In genomic region chr1:165697881-165698842, GRCh38 we compare ENCODE assay signal across 8 cellular contexts. TPM values are rescaled to one million over a fixed set of nuclear protein-coding genes. Genes with fewer than 3 reads are reported as not detected.
DNase-seq lines count a peak whose midpoint lies in the region; ATAC-seq and TF ChIP-seq lines count a peak whose summit lies in the region.

ALDH9A1 (minus strand) TSS chr1:165698562; CDS start chr1:165698558, 4 bp downstream.

- no peaks in the 10 kb centered on the region for H3K27me3 Mint-ChIP-seq in activated naive CD4-positive, alpha-beta T cell treated with anti-CD3 and anti-CD28 coated beads, Interleukin-2, amount 50 U/mL, for 24 hours
- peaks cover 9% of the 10 kb centered on the region for H3K27me3 Mint-ChIP-seq in osteocyte (ENCODE audit: unreplicated experiment)

- H3K36me3 ChIP-seq in thoracic aorta, result no peaks in the 10 kb centered on the region

- TF ChIP-seq CTCF in GM12872 (IDR thresholded peaks at IDR 0.05; ENCODE audit: insufficient read depth, low read depth, low read length), result peak; percentile 44; the same call in 2 of the 3 replicates
- peak; percentile 59 for TF ChIP-seq CTCF in osteocyte (IDR thresholded peaks at IDR 0.05)
- TF ChIP-seq CTCF in thoracic aorta (IDR thresholded peaks at IDR 0.05), result no peak

- no peaks in the 10 kb centered on the region for H3K9me3 ChIP-seq in thoracic aorta

- peak within 1 kb of the TSS; percentile 94 for H3K4me3 ChIP-seq in thoracic aorta

- peaks cover 17 to 33% of the 10 kb centered on the region in 2 donors for H3K4me1 ChIP-seq in thoracic aorta (ENCODE audit: control insufficient read depth in 1 of 2, low read depth in 2 of 2)

- H3K27me3 ChIP-seq in thoracic aorta (replicated peaks; ENCODE audit: insufficient read depth), result no peaks in the 10 kb centered on the region

- peaks cover 4% of the 10 kb centered on the region for H3K36me3 Mint-ChIP-seq in activated naive CD4-positive, alpha-beta T cell treated with anti-CD3 and anti-CD28 coated beads, Interleukin-2, amount 50 U/mL, for 24 hours
- peaks cover 3% of the 10 kb centered on the region for H3K36me3 Mint-ChIP-seq in osteocyte (ENCODE audit: unreplicated experiment)

- ATAC-seq in HG02642 (IDR thresholded peaks at IDR 0.05; ENCODE audit: poor library complexity, unreplicated experiment) (peak; percentile 93), thoracic aorta (ENCODE audit: insufficient number of reproducible peaks, low FRiP score, low read depth) (peak; percentile 76)

- H3K4me3 Mint-ChIP-seq in activated naive CD4-positive, alpha-beta T cell treated with anti-CD3 and anti-CD28 coated beads, Interleukin-2, amount 50 U/mL, for 24 hours, result peak within 1 kb of the TSS; percentile 92
- H3K4me3 Mint-ChIP-seq in osteocyte (ENCODE audit: unreplicated experiment), result peak within 1 kb of the TSS; percentile 98

- H3K27ac Mint-ChIP-seq in activated naive CD4-positive, alpha-beta T cell treated with anti-CD3 and anti-CD28 coated beads, Interleukin-2, amount 50 U/mL, for 24 hours, result peak within 1 kb of the TSS; percentile 73
- H3K27ac Mint-ChIP-seq in osteocyte (ENCODE audit: unreplicated experiment), result peak within 1 kb of the TSS; percentile 94

- peak; percentile 87 for DNase-seq in NCI-H1092 treated with DMSO at 0.1 percent for 48 hours (lab: John Stamatoyannopoulos, UW)
- DNase-seq in SKM-1 (lab: John Stamatoyannopoulos, UW; ENCODE audit: unreplicated experiment), result peak; percentile 94
- DNase-seq in glomerular endothelial cell (ENCODE audit: extremely low read depth, low read depth, low spot score), result no peak
- peak; percentile 94 for DNase-seq in osteocyte (ENCODE audit: extremely low spot score, unreplicated experiment)
- no peak for DNase-seq in thoracic aorta (ENCODE audit: low spot score)

- peaks cover 28% of the 10 kb centered on the region for H3K4me1 Mint-ChIP-seq in activated naive CD4-positive, alpha-beta T cell treated with anti-CD3 and anti-CD28 coated beads, Interleukin-2, amount 50 U/mL, for 24 hours
- H3K4me1 Mint-ChIP-seq in osteocyte (ENCODE audit: unreplicated experiment), result peaks cover 31% of the 10 kb centered on the region

- no peaks in the 10 kb centered on the region for H3K9me3 Mint-ChIP-seq in activated naive CD4-positive, alpha-beta T cell treated with anti-CD3 and anti-CD28 coated beads, Interleukin-2, amount 50 U/mL, for 24 hours
- no peaks in the 10 kb centered on the region for H3K9me3 Mint-ChIP-seq in osteocyte (ENCODE audit: unreplicated experiment)

- H3K27ac ChIP-seq in thoracic aorta, result peak within 1 kb of the TSS; percentile 97 to 98

RNA-seq across cellular contexts. Expression of gene ALDH9A1, which starts in this region (rescaled TPM):
- total RNA-seq in glomerular endothelial cell, result 44.7 and 47.9 TPM in 2 replicates
- 37.1 and 43.3 TPM in 2 replicates for total RNA-seq in osteocyte
- total RNA-seq in thoracic aorta, result 10 to 100 TPM; 44.4 to 65.0 TPM

Comparison
In these comparisons a context has a peak if more than half of its experiments do, and no peak if none do; other contexts are left out.
1. DNase-seq: peak in NCI-H1092 treated with DMSO at 0.1 percent for 48 hours (single experiment), SKM-1 (single experiment) and osteocyte (single experiment); none in glomerular endothelial cell (single experiment) and thoracic aorta (single experiment).